ENCODE assay signal across 1 cellular context in genomic region chr17:69524854-69525253, GRCh38.
TF ChIP-seq lines count a peak whose summit lies in the region.

No MANE protein-coding gene starts in this region.

TF ChIP-seq in H1, 55 proteins besides CTCF, POLR2A, EP300 and RAD21:
- TF ChIP-seq GTF2F1 (IDR thresholded peaks at IDR 0.05; ENCODE audit: borderline replicate concordance, low read depth, low read length) = no peak
- TF ChIP-seq BCL11A (IDR thresholded peaks at IDR 0.05; ENCODE audit: low read depth in 2 of 2, low read length in 2 of 2) = no peak
- TF ChIP-seq ZNF274 (IDR thresholded peaks at IDR 0.05; ENCODE audit: borderline replicate concordance, extremely low read depth, low read length) = no peak
- TF ChIP-seq CBX5 (IDR thresholded peaks at IDR 0.05; ENCODE audit: low read depth, low read length) = no peak
- TF ChIP-seq SUZ12 (IDR thresholded peaks at IDR 0.05; ENCODE audit: low read length) = no peak
- TF ChIP-seq YY1 (IDR thresholded peaks at IDR 0.05; ENCODE audit: low read depth, low read length) = no peak
- no peak for TF ChIP-seq HDAC2 (IDR thresholded peaks at IDR 0.05; ENCODE audit: borderline replicate concordance in 1 of 2, low read depth in 2 of 2, low read length in 2 of 2)
